ENCODE assay signal across 8 cellular contexts in the genomic region with DNA sequence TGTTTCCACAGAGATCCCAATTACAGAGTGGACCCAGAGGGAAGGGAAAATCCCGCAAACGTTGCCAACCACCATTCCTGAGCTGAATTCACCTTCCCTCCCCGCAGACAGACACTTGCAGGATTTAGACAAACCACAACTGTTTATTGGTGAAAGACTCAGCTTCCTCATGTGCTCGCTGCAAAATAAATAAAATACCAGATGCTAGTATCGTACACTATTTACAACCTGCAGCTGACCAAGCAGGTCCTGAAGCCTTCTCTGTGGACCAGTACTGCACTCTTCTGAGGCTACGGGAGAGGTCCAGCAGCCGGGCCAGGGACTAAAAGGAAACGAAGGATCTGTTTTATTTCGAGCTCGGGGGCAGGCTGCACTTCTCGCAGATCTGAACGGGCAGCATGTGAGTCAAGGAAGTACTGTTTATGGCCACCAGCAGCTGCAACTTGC. TPM values are rescaled to one million over a fixed set of nuclear protein-coding genes. Genes with fewer than 3 reads are reported as not detected.
DNase-seq lines count a peak whose midpoint lies in the region; ATAC-seq and TF ChIP-seq lines count a peak whose summit lies in the region.

No MANE protein-coding gene starts in this region.

- H3K4me3 ChIP-seq in AG10803 (ENCODE audit: low read length) (peak overlapping the region; percentile 27; the same call in 1 of the 2 replicates), HUES48 (ENCODE audit: low read depth, low read length) (peak overlapping the region; percentile 0; the same call in 1 of the 2 replicates), breast epithelium (peak overlapping the region in 2 of 3 donors; percentile 73 to 83), adrenal gland (no peak overlapping the region)
- H3K4me3 ChIP-seq in naive thymus-derived CD4-positive, alpha-beta T cell (ENCODE audit: low read length) = peak overlapping the region; percentile 33

- H3K27ac Mint-ChIP-seq in naive thymus-derived CD4-positive, alpha-beta T cell = no peak overlapping the region

- peaks cover 0 to 5% (median 0%) of the 10 kb centered on the region in 5 donors for H3K36me3 Mint-ChIP-seq in naive thymus-derived CD4-positive, alpha-beta T cell

- intact Hi-C loops in breast epithelium (cut with DNase I; ENCODE audit: low total_unique reads) = no loop called here
- intact Hi-C loops in naive thymus-derived CD4-positive, alpha-beta T cell (cut with micrococcal nuclease) = loop anchor here in 1 of 2 donors (5.0 kb wide), 2 partner anchors 461 to 919 kb away; a partner anchor contains a TSS
- intact Hi-C loops in adrenal gland (cut with DNase I) = no loop called here

- H3K27ac ChIP-seq in HUES48 (ENCODE audit: low read depth, low read length) (no peak overlapping the region), breast epithelium (no peak overlapping the region), adrenal gland (no peak overlapping the region)
- no peak overlapping the region for H3K27ac ChIP-seq in naive thymus-derived CD4-positive, alpha-beta T cell (ENCODE audit: low read depth, low read length)

- H3K4me1 Mint-ChIP-seq in naive thymus-derived CD4-positive, alpha-beta T cell = peaks cover 24 to 58% (median 40%) of the 10 kb centered on the region in 7 donors

- TF ChIP-seq CTCF in AG10803 (conservative IDR thresholded peaks at IDR 0.05; ENCODE audit: low read length) (no peak), breast epithelium (IDR thresholded peaks at IDR 0.05) (no peak), adrenal gland (IDR thresholded peaks at IDR 0.05) (no peak)

- H3K9ac ChIP-seq in HUES48 (ENCODE audit: low read depth, low read length) = no peak overlapping the region

- DNase-seq in AG10803 (ENCODE audit: low read depth) = peak; percentile 11
- DNase-seq in breast epithelium (ENCODE audit: low spot score in 2 of 2) = no peak
- no peak for DNase-seq in naive thymus-derived CD4-positive, alpha-beta T cell
- no peak for DNase-seq in stimulated activated CD4-positive, alpha-beta T cell treated with anti-CD3 and anti-CD28 coated beads, Interleukin-15, amount 100 ng/mL, for 24 hours
- DNase-seq in adrenal gland = no peak
- DNase-seq in activated gamma-delta T cell (lab: John Stamatoyannopoulos, UW) = no peak

- H3K27me3 Mint-ChIP-seq in naive thymus-derived CD4-positive, alpha-beta T cell = peaks cover 72 to 82% (median 78%) of the 10 kb centered on the region in 5 donors

- CTCF ChIA-PET in naive thymus-derived CD4-positive, alpha-beta T cell (lab: Charles Lee) = interaction anchor here (2.0 kb wide), 1 partner anchor 59 kb away, joined by 7 read pairs; no protein-coding TSS in a partner anchor

- no peak for ATAC-seq in naive thymus-derived CD4-positive, alpha-beta T cell
- ATAC-seq in GM21381 (IDR thresholded peaks at IDR 0.05; ENCODE audit: unreplicated experiment) = no peak

- peak overlapping the region; percentile 77 to 94 (median 86) for H3K4me3 Mint-ChIP-seq in naive thymus-derived CD4-positive, alpha-beta T cell

- no peaks in the 10 kb centered on the region for H3K9me3 Mint-ChIP-seq in naive thymus-derived CD4-positive, alpha-beta T cell

- POLR2A ChIA-PET in naive thymus-derived CD4-positive, alpha-beta T cell (lab: Charles Lee) = interaction anchor here (0.7 kb wide), 1 partner anchor 77 kb away, joined by 3 read pairs; a partner anchor contains a TSS

- no peak for TF ChIP-seq POLR2A in breast epithelium (IDR thresholded peaks at IDR 0.05)
- TF ChIP-seq POLR2A in adrenal gland (IDR thresholded peaks at IDR 0.05) = no peak

- H3K36me3 ChIP-seq in HUES48 (ENCODE audit: control insufficient read depth, insufficient read depth, low read length) (no peaks in the 10 kb centered on the region), breast epithelium (no peaks in the 10 kb centered on the region), adrenal gland (replicated peaks in 1 of 2) (no peaks in the 10 kb centered on the region)
- H3K36me3 ChIP-seq in naive thymus-derived CD4-positive, alpha-beta T cell (ENCODE audit: control insufficient read depth in 2 of 3, insufficient read depth in 3 of 3, low read length in 3 of 3) = no peaks in the 10 kb centered on the region

- H3K27me3 ChIP-seq in HUES48 (ENCODE audit: control insufficient read depth, insufficient read depth, low read length) (peaks cover 99% of the 10 kb centered on the region), breast epithelium (peaks cover 2 to 44% of the 10 kb centered on the region in 2 donors), adrenal gland (peaks cover 63% of the 10 kb centered on the region)
- H3K27me3 ChIP-seq in naive thymus-derived CD4-positive, alpha-beta T cell (ENCODE audit: control insufficient read depth in 2 of 2, insufficient read depth in 2 of 2, low read length in 2 of 2) = peaks cover 18 to 42% of the 10 kb centered on the region in 2 donors

- no peaks in the 10 kb centered on the region; the same call in 1 of the 2 replicates for H3K9me3 ChIP-seq in HUES48 (ENCODE audit: control insufficient read depth, insufficient read depth, low read length)
- no peaks in the 10 kb centered on the region for H3K9me3 ChIP-seq in breast epithelium
- no peaks in the 10 kb centered on the region for H3K9me3 ChIP-seq in naive thymus-derived CD4-positive, alpha-beta T cell (ENCODE audit: control insufficient read depth in 2 of 3, low read length in 3 of 3)
- no peaks in the 10 kb centered on the region for H3K9me3 ChIP-seq in adrenal gland (replicated peaks in 1 of 3)

- H3K4me1 ChIP-seq in HUES48 (ENCODE audit: control insufficient read depth, insufficient read depth, low read length) (peaks cover 32% of the 10 kb centered on the region; the same call in 1 of the 2 replicates), breast epithelium (no peaks in the 10 kb centered on the region), adrenal gland (replicated peaks in 1 of 2) (peaks cover 31 to 50% of the 10 kb centered on the region in 2 donors)
- peaks cover 33 to 35% of the 10 kb centered on the region in 2 donors for H3K4me1 ChIP-seq in naive thymus-derived CD4-positive, alpha-beta T cell (ENCODE audit: control insufficient read depth in 2 of 2, insufficient read depth in 2 of 2, low read length in 2 of 2)

- WGBS in adrenal gland, 4 donors = 28 to 38% (median 35%) methylated on average over 8 to 12 of the region's 12 CpGs

RNA-seq across cellular contexts. Expression of a gene that starts 2.4 kb away (rescaled TPM):
- total RNA-seq in breast epithelium (1 to 10 TPM in 2 of 3 donors, under 1 TPM in 1; 0.32 to 4.3 (median 3.2) TPM), adrenal gland (1 to 10 TPM in 1 of 8 donors, under 1 TPM in 5, not detected in 2; 0.42 to 1.1 (median 0.65) TPM)
- total RNA-seq in naive thymus-derived CD4-positive, alpha-beta T cell = not detected
- polyA plus RNA-seq in naive thymus-derived CD4-positive, alpha-beta T cell = not detected
- polyA plus RNA-seq in adrenal gland = 1 to 10 TPM in 1 of 3 donors, under 1 TPM in 1, not detected in 1; 0.81 to 1.1 TPM

RNA-seq across cellular contexts. Expression of a gene that starts 3.9 kb away (rescaled TPM):
- under 1 TPM in 2 of 3 donors, not detected in 1; 0.73 to 0.98 TPM for total RNA-seq in breast epithelium
- not detected for total RNA-seq in naive thymus-derived CD4-positive, alpha-beta T cell
- not detected for polyA plus RNA-seq in naive thymus-derived CD4-positive, alpha-beta T cell
- not detected for total RNA-seq in adrenal gland
- polyA plus RNA-seq in adrenal gland = not detected

RNA-seq across cellular contexts. Expression of a gene that starts 58.1 kb away (rescaled TPM):
- not detected for total RNA-seq in breast epithelium
- under 1 TPM in 1 of 5 experiments, not detected in 4; 0.44 TPM for total RNA-seq in naive thymus-derived CD4-positive, alpha-beta T cell
- not detected for polyA plus RNA-seq in naive thymus-derived CD4-positive, alpha-beta T cell
- total RNA-seq in adrenal gland = not detected
- polyA plus RNA-seq in adrenal gland = not detected

Comparison
In these comparisons a context has a peak if more than half of its experiments do, and no peak if none do; other contexts are left out.
1. H3K4me3 ChIP-seq: peak in AG10803 (single experiment), HUES48 (single experiment), breast epithelium (2 of 3) and naive thymus-derived CD4-positive, alpha-beta T cell (single experiment); none in adrenal gland (0 of 4).